23 cellular contexts compared by ENCODE assay signal in genomic region chr10:49357895-49358294, GRCh38. TPM values are rescaled to one million over a fixed set of nuclear protein-coding genes. Genes with fewer than 3 reads are reported as not detected.
"Had no signal": no experiment of that assay in that cellular context is flagged by ENCODE, and none has a peak within 500 bp of the region (broad histone marks: within the 10 kb centered on the region; RNA-seq: fewer than 3 reads in every experiment).

No MANE protein-coding gene starts in this region.

- ATAC-seq: HepG2 had no signal

- H3K27me3 ChIP-seq: MG63, SJSA1 had no signal

- DNase-seq: IMR-90, Karpas-422, KG1, MG63, NCI-H1092 treated with DMSO at 0.1 percent for 48 hours, NCI-H1436, NCI-H187, NCI-H2029, NCI-H2081 treated with DMSO at 0.1 percent for 48 hours, NCI-H2171, NCI-H226, NCI-H446, NCI-H510A, NCI-H524 treated with DMSO at 0.1 percent for 48 hours, NCI-H774, Right ventricle myocardium superior, RPMI8226, SIG-M5 had no signal

- H3K4me3 ChIP-seq: MG63, SJSA1, SK-N-MC had no signal

- H3K36me3 ChIP-seq: MG63, SJSA1 had no signal

- H3K27ac ChIP-seq: SJSA1, SK-N-MC had no signal

- H3K4me1 ChIP-seq: SJSA1 had no signal

- H3K9me3 ChIP-seq: MG63, SJSA1 had no signal

RNA-seq across cellular contexts. Expression of gene DRGX, which starts 38.0 kb away (rescaled TPM):
- total RNA-seq: HepG2; HT1080; IMR-90; Right ventricle myocardium superior; SJSA1; T-helper 1 cell treated with Interleukin-12 subunit alpha and Interleukin-12 subunit beta and Interleukin-4 antibody, amounts not matched to agents 30 ng/mL and 1 ng/mL, for 36 hours had no signal
- polyA plus RNA-seq: HepG2, IMR-90 had no signal

RNA-seq across cellular contexts. Expression of gene C10orf71, which starts 58.9 kb away (rescaled TPM):
- total RNA-seq: HepG2; HT1080; IMR-90; SJSA1; T-helper 1 cell treated with Interleukin-12 subunit alpha and Interleukin-12 subunit beta and Interleukin-4 antibody, amounts not matched to agents 30 ng/mL and 1 ng/mL, for 36 hours had no signal
- polyA plus RNA-seq: HepG2, IMR-90 had no signal
